ENCODE assay signal across 28 cellular contexts in genomic region chr12:55132816-55133215, GRCh38. TPM values are rescaled to one million over a fixed set of nuclear protein-coding genes. Genes with fewer than 3 reads are reported as not detected.
DNase-seq lines count a peak whose midpoint lies in the region; FAIRE-seq and TF ChIP-seq lines count a peak whose summit lies in the region.
"Had no signal": no experiment of that assay in that cellular context is flagged by ENCODE, and none has a peak within 500 bp of the region (broad histone marks: within the 10 kb centered on the region; RNA-seq: fewer than 3 reads in every experiment).

No MANE protein-coding gene starts in this region.

- no peaks in the 10 kb centered on the region for H3K4me1 ChIP-seq in Loucy (ENCODE audit: insufficient read depth, low read length, poor library complexity, severe bottlenecking)
- H3K4me1 ChIP-seq in colonic mucosa: no peaks in the 10 kb centered on the region
- H3K4me1 ChIP-seq in Karpas-422 (ENCODE audit: low read length): no peaks in the 10 kb centered on the region
- H3K4me1 ChIP-seq: esophagus squamous epithelium, spleen, testis had no signal

- H3K36me3 Mint-ChIP-seq in neural crest cell (ENCODE audit: low read depth): no peaks in the 10 kb centered on the region
- H3K36me3 Mint-ChIP-seq: activated naive CD8-positive, alpha-beta T cell treated with anti-CD3 and anti-CD28 coated beads, Interleukin-2, amount 10 ng/mL, durations not matched to agents 7 days and 5 days; CD8-positive, alpha-beta T cell had no signal

- H3K9me2 ChIP-seq in Loucy (replicated peaks; ENCODE audit: low read depth, low read length): no peaks in the 10 kb centered on the region
- no peaks in the 10 kb centered on the region for H3K9me2 ChIP-seq in Karpas-422 (replicated peaks; ENCODE audit: insufficient read depth, low read length)

- H3K9me3 ChIP-seq in Loucy (ENCODE audit: insufficient read depth, low read depth, low read length) (no peaks in the 10 kb centered on the region), colonic mucosa (no peaks in the 10 kb centered on the region), Karpas-422 (ENCODE audit: low read length) (no peaks in the 10 kb centered on the region)
- H3K9me3 ChIP-seq: esophagus squamous epithelium, testis had no signal

- H3K27me3 ChIP-seq in Loucy (ENCODE audit: insufficient read depth, low read length, poor library complexity, severe bottlenecking): no peaks in the 10 kb centered on the region
- no peaks in the 10 kb centered on the region for H3K27me3 ChIP-seq in colonic mucosa
- H3K27me3 ChIP-seq in Karpas-422 (ENCODE audit: low read length): no peaks in the 10 kb centered on the region
- H3K27me3 ChIP-seq: testis had no signal

- DNase-seq in GM12864 (ENCODE audit: low read depth): no peak
- DNase-seq in neural crest cell (ENCODE audit: low read depth, low spot score): no peak
- DNase-seq in RCC 7860 (ENCODE audit: low spot score): no peak
- DNase-seq in colonic mucosa: no peak
- DNase-seq in Karpas-422: no peak
- DNase-seq: activated CD4-positive, alpha-beta T cell treated with anti-CD3 and anti-CD28 coated beads, Interleukin-2, amount 10 ng/mL, durations not matched to agents 7 days and 5 days; activated naive CD8-positive, alpha-beta T cell treated with anti-CD3 and anti-CD28 coated beads, Interleukin-2, amount 10 ng/mL, durations not matched to agents 7 days and 5 days; CD8-positive, alpha-beta T cell; DMS153; effector CD8-positive, alpha-beta T cell; esophagus squamous epithelium; kidney glomerular epithelial cell; NCI-H187; NCI-H748 treated with DMSO at 0.1 percent for 48 hours; PC-9; spleen; stimulated activated CD4-positive, alpha-beta T cell treated with anti-CD3 and anti-CD28 coated beads, Interleukin-4, amount 100 ng/mL, for 1 hour; stimulated activated naive CD4-positive, alpha-beta T cell; T-helper 17 cell; testis had no signal

- no peaks in the 10 kb centered on the region for H3K36me3 ChIP-seq in Loucy (ENCODE audit: insufficient read depth, low read length)
- H3K36me3 ChIP-seq in colonic mucosa: no peaks in the 10 kb centered on the region
- no peaks in the 10 kb centered on the region for H3K36me3 ChIP-seq in Karpas-422 (ENCODE audit: insufficient read depth, low read length)
- H3K36me3 ChIP-seq: esophagus squamous epithelium, spleen had no signal

- H3K4me3 Mint-ChIP-seq in neural crest cell: no peak overlapping the region
- H3K4me3 Mint-ChIP-seq: activated CD4-positive, alpha-beta T cell treated with anti-CD3 and anti-CD28 coated beads, Interleukin-2, amount 10 ng/mL, durations not matched to agents 7 days and 5 days; activated naive CD8-positive, alpha-beta T cell treated with anti-CD3 and anti-CD28 coated beads, Interleukin-2, amount 10 ng/mL, durations not matched to agents 7 days and 5 days; CD8-positive, alpha-beta T cell; T-helper 17 cell had no signal

- H3K27ac ChIP-seq in VCaP: no peak overlapping the region
- no peak overlapping the region for H3K27ac ChIP-seq in colonic mucosa
- no peak overlapping the region for H3K27ac ChIP-seq in Karpas-422 (ENCODE audit: low read length)
- H3K27ac ChIP-seq: esophagus squamous epithelium, HL-60, PC-9, spleen, testis had no signal

- peaks cover 35% of the 10 kb centered on the region for H3K27me3 Mint-ChIP-seq in neural crest cell (ENCODE audit: low read depth)

- TF ChIP-seq CTCF in GM12864 (IDR thresholded peaks at IDR 0.05; ENCODE audit: low read depth, low read length, missing control alignments): peak; percentile 26
- peak; percentile 33 for TF ChIP-seq CTCF in Loucy (conservative IDR thresholded peaks at IDR 0.05; ENCODE audit: low read length)
- TF ChIP-seq CTCF in VCaP (conservative IDR thresholded peaks at IDR 0.05): peak; percentile 45
- TF ChIP-seq CTCF in neural crest cell (conservative IDR thresholded peaks at IDR 0.05): peak; percentile 42
- no peak for TF ChIP-seq CTCF in colonic mucosa (IDR thresholded peaks at IDR 0.05)

- no peaks in the 10 kb centered on the region for H3K9me3 Mint-ChIP-seq in neural crest cell
- H3K9me3 Mint-ChIP-seq: activated CD4-positive, alpha-beta T cell treated with anti-CD3 and anti-CD28 coated beads, Interleukin-2, amount 10 ng/mL, durations not matched to agents 7 days and 5 days; activated naive CD8-positive, alpha-beta T cell treated with anti-CD3 and anti-CD28 coated beads, Interleukin-2, amount 10 ng/mL, durations not matched to agents 7 days and 5 days; activated T-helper 2 cell treated with anti-CD3 and anti-CD28 coated beads, Interferon-gamma antibody, Interleukin-2, Interleukin-4, amounts not matched to agents 10 μg/mL and 5 μg/mL and 100 μg/mL, durations not matched to agents 14 hours and 24 hours and 36 hours; CD8-positive, alpha-beta T cell had no signal

- H2AFZ ChIP-seq in Loucy (ENCODE audit: low read length) (no peak overlapping the region), Karpas-422 (ENCODE audit: low read length) (no peak overlapping the region)
- H2AFZ ChIP-seq: PC-9 had no signal

- H4K20me1 ChIP-seq in Loucy (ENCODE audit: insufficient read depth, low read length, poor library complexity, severe bottlenecking) (no peaks in the 10 kb centered on the region), Karpas-422 (ENCODE audit: insufficient read depth, low read depth, low read length) (no peaks in the 10 kb centered on the region)

- no peaks in the 10 kb centered on the region for H3K4me1 Mint-ChIP-seq in neural crest cell
- H3K4me1 Mint-ChIP-seq: activated CD4-positive, alpha-beta T cell treated with anti-CD3 and anti-CD28 coated beads, Interleukin-2, amount 10 ng/mL, durations not matched to agents 7 days and 5 days; activated naive CD8-positive, alpha-beta T cell treated with anti-CD3 and anti-CD28 coated beads, Interleukin-2, amount 10 ng/mL, durations not matched to agents 7 days and 5 days; T-helper 17 cell had no signal

- no peak overlapping the region for H3K4me2 ChIP-seq in Loucy (ENCODE audit: low read depth, low read length, poor library complexity, severe bottlenecking)
- no peak overlapping the region for H3K4me2 ChIP-seq in Karpas-422 (ENCODE audit: low read depth, low read length, poor library complexity, severe bottlenecking)
- H3K4me2 ChIP-seq: PC-9 had no signal

- FAIRE-seq in RCC 7860 (lab: Jason Lieb, UNC): no peak
- FAIRE-seq: H54 had no signal

- no peak overlapping the region for H3K4me3 ChIP-seq in GM12864 (ENCODE audit: low read depth, low read length)
- no peak overlapping the region for H3K4me3 ChIP-seq in Loucy (ENCODE audit: low read length, poor library complexity, severe bottlenecking)
- H3K4me3 ChIP-seq in colonic mucosa: no peak overlapping the region
- no peak overlapping the region for H3K4me3 ChIP-seq in Karpas-422 (ENCODE audit: low read length)
- H3K4me3 ChIP-seq: esophagus squamous epithelium, PC-9, spleen, testis had no signal

- H3F3A ChIP-seq in Loucy (ENCODE audit: low read depth): no peaks in the 10 kb centered on the region

- H3K79me2 ChIP-seq in Loucy (ENCODE audit: insufficient read depth, low read length) (no peaks in the 10 kb centered on the region), Karpas-422 (ENCODE audit: low read length) (no peaks in the 10 kb centered on the region)

- intact Hi-C loops in colonic mucosa (cut with DNase I): no loop called here

- H3K9ac ChIP-seq in Loucy (ENCODE audit: low read depth, low read length, poor library complexity, severe bottlenecking) (no peak overlapping the region), colonic mucosa (ENCODE audit: low read depth in 2 of 2, low read length in 2 of 2) (no peak overlapping the region), Karpas-422 (ENCODE audit: low read length) (no peak overlapping the region)

- no peak overlapping the region for H3K27ac Mint-ChIP-seq in neural crest cell (ENCODE audit: unreplicated experiment)
- H3K27ac Mint-ChIP-seq: activated CD4-positive, alpha-beta T cell treated with anti-CD3 and anti-CD28 coated beads, Interleukin-2, amount 10 ng/mL, durations not matched to agents 7 days and 5 days; activated naive CD8-positive, alpha-beta T cell treated with anti-CD3 and anti-CD28 coated beads, Interleukin-2, amount 10 ng/mL, durations not matched to agents 7 days and 5 days; activated T-helper 2 cell treated with anti-CD3 and anti-CD28 coated beads, Interferon-gamma antibody, Interleukin-2, Interleukin-4, amounts not matched to agents 10 μg/mL and 5 μg/mL and 100 μg/mL, durations not matched to agents 14 hours and 24 hours and 36 hours; CD8-positive, alpha-beta T cell; T-helper 17 cell had no signal

RNA-seq across cellular contexts. Expression of gene OR9K2, which starts 6.6 kb away (rescaled TPM):
- not detected in 2 replicates for total RNA-seq in neural crest cell
- not detected for total RNA-seq in colonic mucosa
- total RNA-seq in Karpas-422 (2014; rRNA removed; shearing (Covaris generic); ENCODE audit: low replicate concordance): not detected in 2 replicates
- total RNA-seq: activated CD4-positive, alpha-beta T cell treated with anti-CD3 and anti-CD28 coated beads, Interleukin-2, amount 10 ng/mL, durations not matched to agents 7 days and 5 days; activated naive CD8-positive, alpha-beta T cell treated with anti-CD3 and anti-CD28 coated beads, Interleukin-2, amount 10 ng/mL, durations not matched to agents 7 days and 5 days; activated T-helper 2 cell treated with anti-CD3 and anti-CD28 coated beads, Interferon-gamma antibody, Interleukin-2, Interleukin-4, amounts not matched to agents 10 μg/mL and 5 μg/mL and 100 μg/mL, durations not matched to agents 14 hours and 24 hours and 36 hours; CD8-positive, alpha-beta T cell; cerebellum; esophagus squamous epithelium; lung microvascular endothelial cell; omental fat pad; PC-9; spleen; T-helper 17 cell had no signal
